ENCODE assay signal across 8 cellular contexts in the genomic region with DNA sequence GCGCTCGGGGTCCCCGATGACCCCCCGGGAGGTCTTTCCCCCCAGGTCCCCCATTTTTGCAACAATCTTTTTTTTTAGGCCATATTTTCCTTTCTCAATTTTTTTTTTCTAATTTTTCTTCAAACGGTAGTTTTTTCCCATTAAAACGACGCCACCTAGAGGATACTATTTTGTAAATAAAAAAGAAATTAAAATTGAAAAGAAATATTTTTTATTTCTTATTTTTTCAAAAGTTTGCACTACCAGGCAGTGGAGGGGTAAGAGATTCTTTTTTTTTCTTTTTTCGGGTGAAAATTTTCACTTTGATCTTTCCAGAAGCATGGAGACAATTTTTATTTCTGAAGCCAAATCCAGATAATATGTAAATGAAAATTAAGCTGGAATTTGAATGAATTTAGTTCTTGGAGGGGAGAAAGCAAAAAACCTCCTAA. TPM values are rescaled to one million over a fixed set of nuclear protein-coding genes. Genes with fewer than 3 reads are reported as not detected.
DNase-seq lines count a peak whose midpoint lies in the region; ATAC-seq and TF ChIP-seq lines count a peak whose summit lies in the region.

No MANE protein-coding gene starts in this region.

- H3K27me3 Mint-ChIP-seq in natural killer cell treated with Interleukin-12 subunit alpha and Interleukin-12 subunit beta and Interleukin-15 and Interleukin-18, amount 100 ng/mL, for 72 hours = peaks cover 0 to 3% of the 10 kb centered on the region in 2 donors

- H3K79me2 ChIP-seq in SK-N-SH (ENCODE audit: insufficient read depth) (peaks cover 54% of the 10 kb centered on the region), OCI-LY3 (ENCODE audit: low read length) (no peaks in the 10 kb centered on the region)

- H3K4me2 ChIP-seq in SK-N-SH = peak overlapping the region; percentile 82
- H3K4me2 ChIP-seq in OCI-LY3 (ENCODE audit: low read length) = peak overlapping the region; percentile 74

- intact Hi-C loops in head of caudate nucleus (cut with DNase I) = loop anchor here (5.0 to 10.0 kb wide), 2 partner anchors 70 to 118 kb away; no protein-coding TSS in a partner anchor

- H3K9me3 ChIP-seq in SK-N-SH = no peaks in the 10 kb centered on the region
- no peaks in the 10 kb centered on the region for H3K9me3 ChIP-seq in OCI-LY3 (ENCODE audit: insufficient read depth, low read length)
- H3K9me3 ChIP-seq in effector memory CD4-positive, alpha-beta T cell (ENCODE audit: control insufficient read depth, low read length) = no peaks in the 10 kb centered on the region

- H4K20me1 ChIP-seq in SK-N-SH (ENCODE audit: insufficient read depth) = peaks cover 15% of the 10 kb centered on the region
- no peaks in the 10 kb centered on the region for H4K20me1 ChIP-seq in OCI-LY3 (ENCODE audit: insufficient read depth, low read length)

- TF ChIP-seq RAD21 in SK-N-SH (IDR thresholded peaks at IDR 0.05; ENCODE audit: low read length) = peak; percentile 17; the same call in 1 of the 2 replicates

- H3K27ac Mint-ChIP-seq in natural killer cell treated with Interleukin-12 subunit alpha and Interleukin-12 subunit beta and Interleukin-15 and Interleukin-18, amount 100 ng/mL, for 72 hours = peak overlapping the region; percentile 30 to 87

- WGBS in SK-N-SH (ENCODE audit: low lambda C conversion rate) = 1% methylated on average over 8 of the region's 8 CpGs

- ATAC-seq in SK-N-SH treated with all-trans-retinoic acid at 6 μM for 48 hours (no peak), GM21515 (IDR thresholded peaks at IDR 0.05; ENCODE audit: unreplicated experiment) (no peak)
- ATAC-seq in natural killer cell treated with Interleukin-12 subunit alpha and Interleukin-12 subunit beta and Interleukin-15 and Interleukin-18, amount 100 ng/mL, for 72 hours = no peak

- H2AFZ ChIP-seq in SK-N-SH (ENCODE audit: low read depth) (peak overlapping the region; percentile 91), OCI-LY3 (ENCODE audit: low read depth, low read length) (peak overlapping the region; percentile 77)

- peak; percentile 51 for TF ChIP-seq CTCF in SK-N-SH (IDR thresholded peaks at IDR 0.05)
- peak; percentile 46 for TF ChIP-seq CTCF in OCI-LY3 (IDR thresholded peaks at IDR 0.05; ENCODE audit: low read depth, low read length)

- peak overlapping the region; percentile 92 for H3K4me3 Mint-ChIP-seq in natural killer cell treated with Interleukin-12 subunit alpha and Interleukin-12 subunit beta and Interleukin-15 and Interleukin-18, amount 100 ng/mL, for 72 hours

- no peak for TF ChIP-seq EP300 in SK-N-SH (IDR thresholded peaks at IDR 0.05; ENCODE audit: borderline replicate concordance in 1 of 2, low read depth in 1 of 2, low read length in 1 of 2)

- H3K27ac ChIP-seq in SK-N-SH (ENCODE audit: low read depth in 2 of 2, low read length in 1 of 2) (peak overlapping the region; percentile 72 to 86), OCI-LY3 (ENCODE audit: low read length) (no peak overlapping the region)
- no peak overlapping the region for H3K27ac ChIP-seq in effector memory CD4-positive, alpha-beta T cell (ENCODE audit: insufficient read depth, low read length, poor library complexity, severe bottlenecking)

- peak overlapping the region; percentile 98; the same call in 1 of the 2 replicates for H3K9ac ChIP-seq in SK-N-SH
- H3K9ac ChIP-seq in OCI-LY3 (ENCODE audit: low read length) = peak overlapping the region; percentile 70

- H3K36me3 ChIP-seq in SK-N-SH (replicated peaks in 1 of 2; ENCODE audit: control insufficient read depth in 1 of 2, insufficient read depth in 2 of 2, low read length in 1 of 2) (peaks cover 4 to 9% of the 10 kb centered on the region in 2 experiments), OCI-LY3 (replicated peaks; ENCODE audit: low read depth, low read length) (no peaks in the 10 kb centered on the region)
- H3K36me3 ChIP-seq in effector memory CD4-positive, alpha-beta T cell (ENCODE audit: control insufficient read depth, insufficient read depth, low read length) = no peaks in the 10 kb centered on the region

- H3K9me3 Mint-ChIP-seq in natural killer cell treated with Interleukin-12 subunit alpha and Interleukin-12 subunit beta and Interleukin-15 and Interleukin-18, amount 100 ng/mL, for 72 hours = no peaks in the 10 kb centered on the region

- CTCF ChIA-PET in SK-N-SH (lab: Yijun Ruan, JAX) = interaction anchor here (0.6 to 1.7 kb wide), 31 partner anchors 9 to 279 kb away, joined by 3 to 11 read pairs (median 4); partner anchors contain the start of gene COL27A1

- peaks cover 8% of the 10 kb centered on the region in 2 donors for H3K4me1 Mint-ChIP-seq in natural killer cell treated with Interleukin-12 subunit alpha and Interleukin-12 subunit beta and Interleukin-15 and Interleukin-18, amount 100 ng/mL, for 72 hours (ENCODE audit: low read depth in 2 of 2)

- H3K4me1 ChIP-seq in SK-N-SH (ENCODE audit: control insufficient read depth in 1 of 2, insufficient read depth in 2 of 2, low read depth in 1 of 2, low read length in 1 of 2) (peaks cover 10 to 18% of the 10 kb centered on the region in 2 experiments), OCI-LY3 (ENCODE audit: low read length) (peaks cover 5% of the 10 kb centered on the region)
- no peaks in the 10 kb centered on the region for H3K4me1 ChIP-seq in effector memory CD4-positive, alpha-beta T cell (ENCODE audit: control insufficient read depth, insufficient read depth, low read length, poor library complexity, severe bottlenecking)

- H3K4me3 ChIP-seq in SK-N-SH (ENCODE audit: low read depth in 2 of 2, low read length in 1 of 2) (peak overlapping the region; percentile 70 to 77), OCI-LY3 (ENCODE audit: low read length) (peak overlapping the region; percentile 85)
- peak overlapping the region; percentile 60 for H3K4me3 ChIP-seq in effector memory CD4-positive, alpha-beta T cell (ENCODE audit: insufficient read depth, low read depth, low read length, poor library complexity, severe bottlenecking)

- no peaks in the 10 kb centered on the region for H3K9me2 ChIP-seq in SK-N-SH

- peaks cover 4% of the 10 kb centered on the region for H3F3A ChIP-seq in SK-N-SH (replicated peaks; ENCODE audit: insufficient read depth)

- no peak for DNase-seq in SK-N-SH
- no peak for DNase-seq in effector memory CD4-positive, alpha-beta T cell
- no peak for DNase-seq in natural killer cell treated with Interleukin-12 subunit alpha and Interleukin-12 subunit beta and Interleukin-15 and Interleukin-18, amount 100 ng/mL, for 72 hours (ENCODE audit: low spot score)
- no peak for DNase-seq in NCI-H1436 treated with DMSO at 0.1 percent for 48 hours (lab: John Stamatoyannopoulos, UW)
- no peak for DNase-seq in head of caudate nucleus

- POLR2A ChIA-PET in SK-N-SH (lab: Yijun Ruan, JAX) = interaction anchor here (0.6 to 1.2 kb wide), 2 partner anchors 69 to 463 kb away, joined by 3 read pairs; no protein-coding TSS in a partner anchor

- H3K27me3 ChIP-seq in SK-N-SH (ENCODE audit: insufficient read depth) (no peaks in the 10 kb centered on the region), OCI-LY3 (ENCODE audit: low read depth, low read length) (peaks cover 10% of the 10 kb centered on the region)
- H3K27me3 ChIP-seq in effector memory CD4-positive, alpha-beta T cell (replicated peaks; ENCODE audit: control insufficient read depth, insufficient read depth, low read length, poor library complexity, severe bottlenecking) = peaks cover 6% of the 10 kb centered on the region

- H3K36me3 Mint-ChIP-seq in natural killer cell treated with Interleukin-12 subunit alpha and Interleukin-12 subunit beta and Interleukin-15 and Interleukin-18, amount 100 ng/mL, for 72 hours = peaks cover 6% of the 10 kb centered on the region

TF ChIP-seq in SK-N-SH, 30 proteins besides CTCF, POLR2A, EP300 and RAD21:
- no peak for TF ChIP-seq MEF2A (IDR thresholded peaks at IDR 0.05; ENCODE audit: borderline replicate concordance, low read depth)
- no peak for TF ChIP-seq SMC3 (IDR thresholded peaks at IDR 0.05; ENCODE audit: low read depth, low read length)
- TF ChIP-seq, protein P1, sequence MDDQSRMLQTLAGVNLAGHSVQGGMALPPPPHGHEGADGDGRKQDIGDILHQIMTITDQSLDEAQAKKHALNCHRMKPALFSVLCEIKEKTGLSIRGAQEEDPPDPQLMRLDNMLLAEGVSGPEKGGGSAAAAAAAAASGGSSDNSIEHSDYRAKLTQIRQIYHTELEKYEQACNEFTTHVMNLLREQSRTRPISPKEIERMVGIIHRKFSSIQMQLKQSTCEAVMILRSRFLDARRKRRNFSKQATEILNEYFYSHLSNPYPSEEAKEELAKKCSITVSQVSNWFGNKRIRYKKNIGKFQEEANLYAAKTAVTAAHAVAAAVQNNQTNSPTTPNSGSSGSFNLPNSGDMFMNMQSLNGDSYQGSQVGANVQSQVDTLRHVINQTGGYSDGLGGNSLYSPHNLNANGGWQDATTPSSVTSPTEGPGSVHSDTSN (IDR thresholded peaks at IDR 0.05) = no peak
- no peak for TF ChIP-seq JUND (IDR thresholded peaks at IDR 0.05)
- no peak for TF ChIP-seq NFIC (IDR thresholded peaks at IDR 0.05; ENCODE audit: borderline replicate concordance)
- TF ChIP-seq EZH2phosphoT487 (IDR thresholded peaks at IDR 0.05; ENCODE audit: borderline replicate concordance, low read depth) = no peak

TF ChIP-seq in SK-N-SH treated with all-trans-retinoic acid at 6 μM for 48 hours, 23 proteins besides CTCF, POLR2A, EP300 and RAD21 (continues in another document):
- no peak for TF ChIP-seq ZFP30 (CRISPR knock-in tag; IDR thresholded peaks at IDR 0.05)
- no peak for TF ChIP-seq BACH2 (CRISPR knock-in tag; IDR thresholded peaks at IDR 0.05; ENCODE audit: borderline replicate concordance)
- TF ChIP-seq ZFP3 (CRISPR knock-in tag; IDR thresholded peaks at IDR 0.05) = no peak
- TF ChIP-seq OSR1 (CRISPR knock-in tag; IDR thresholded peaks at IDR 0.05) = no peak
- TF ChIP-seq TCF4 (CRISPR knock-in tag; IDR thresholded peaks at IDR 0.05; ENCODE audit: borderline replicate concordance) = no peak
- no peak for TF ChIP-seq GLIS3 (CRISPR knock-in tag; IDR thresholded peaks at IDR 0.05)
- TF ChIP-seq ESRRG (CRISPR knock-in tag; IDR thresholded peaks at IDR 0.05) = no peak

RNA-seq across cellular contexts. Expression of gene ZNF618, which starts 0.7 kb away (rescaled TPM):
- 5.0 and 6.2 TPM in 2 replicates for polyA plus RNA-seq in SK-N-SH (2012; rRNA removed)
- 3.0 and 4.1 TPM in 2 replicates for polyA plus RNA-seq in SK-N-SH (2012; cell fraction: cytosol; rRNA removed)
- 12.1 and 12.9 TPM in 2 replicates for polyA plus RNA-seq in SK-N-SH (2012; cell fraction: nucleus; rRNA removed)
- total RNA-seq in natural killer cell treated with Interleukin-12 subunit alpha and Interleukin-12 subunit beta and Interleukin-15 and Interleukin-18, amount 100 ng/mL, for 72 hours = 1 to 10 TPM in 1 of 2 donors, under 1 TPM in 1; 0.33 to 1.4 TPM

Comparison
In these comparisons a context has a peak if more than half of its experiments do, and no peak if none do; other contexts are left out.
1. H3K27ac ChIP-seq: peak in SK-N-SH (2 of 2); none in OCI-LY3 (single experiment) and effector memory CD4-positive, alpha-beta T cell (single experiment).
2. Peak in every context shown above with its lines, with median percentiles within 50 percentile points of each other: H3K4me3 ChIP-seq.